8 cellular contexts compared by ENCODE assay signal in the genomic region with DNA sequence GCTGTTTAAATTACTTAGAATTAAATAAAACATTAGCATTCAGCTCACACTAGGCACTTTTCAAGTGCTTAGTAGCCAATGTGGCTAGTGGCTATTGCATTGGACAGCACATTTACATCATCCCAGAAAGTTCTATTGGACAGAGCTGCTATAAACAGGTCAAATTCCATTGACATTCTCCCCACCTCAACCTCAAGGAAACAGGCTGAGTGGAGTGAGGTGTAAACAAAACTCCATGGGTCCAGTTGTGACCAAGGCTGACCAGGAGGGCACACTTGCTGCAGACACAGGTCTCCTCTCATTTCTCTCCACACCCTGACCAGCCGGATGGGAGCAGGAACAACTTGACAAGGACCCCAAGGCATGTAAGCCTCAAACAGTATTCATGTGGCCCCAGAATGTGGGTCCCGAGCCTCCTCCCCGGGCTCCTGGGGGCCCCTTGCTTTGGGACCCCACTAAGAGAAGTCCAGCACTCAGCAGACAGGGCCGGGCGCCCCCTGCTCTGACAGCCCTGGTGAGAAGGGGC. TPM values are rescaled to one million over a fixed set of nuclear protein-coding genes. Genes with fewer than 3 reads are reported as not detected.
DNase-seq lines count a peak whose midpoint lies in the region; ATAC-seq and TF ChIP-seq lines count a peak whose summit lies in the region.

No MANE protein-coding gene starts in this region.

- H3K27me3 ChIP-seq in HAP-1 (ENCODE audit: low read depth), result peaks cover 6% of the 10 kb centered on the region; the same call in 1 of the 2 replicates
- H3K27me3 ChIP-seq in right cardiac atrium (ENCODE audit: control insufficient read depth, insufficient read depth), result no peaks in the 10 kb centered on the region
- peaks cover 59% of the 10 kb centered on the region for H3K27me3 ChIP-seq in skeletal muscle satellite cell (ENCODE audit: control insufficient read depth, insufficient read depth, low read length)

- H3K4me2 ChIP-seq in skeletal muscle satellite cell (ENCODE audit: low read length), result peak overlapping the region; percentile 82

- peak overlapping the region; percentile 54 for H3K4me3 ChIP-seq in HAP-1
- peak overlapping the region; percentile 49 for H3K4me3 ChIP-seq in WI38 (ENCODE audit: low read depth, low read length)
- peak overlapping the region; percentile 58 for H3K4me3 ChIP-seq in right cardiac atrium (ENCODE audit: low read length)
- peak overlapping the region; percentile 68 for H3K4me3 ChIP-seq in skeletal muscle satellite cell (ENCODE audit: low read length)

- TF ChIP-seq CTCF in WI38 (IDR thresholded peaks at IDR 0.05; ENCODE audit: low read depth, low read length), result no peak

- peak in 1 of 2 donors; percentile 28 for ATAC-seq in right cardiac atrium
- ATAC-seq in HG03097 (IDR thresholded peaks at IDR 0.05; ENCODE audit: low FRiP score, unreplicated experiment), result no peak
- ATAC-seq in GM21737 (IDR thresholded peaks at IDR 0.05; ENCODE audit: unreplicated experiment), result no peak

- under 1% methylated on average over 5 of the region's 5 CpGs for WGBS in right cardiac atrium

- H3K4me1 ChIP-seq in HAP-1 (no peaks in the 10 kb centered on the region), right cardiac atrium (ENCODE audit: control insufficient read depth, insufficient read depth, low read length) (no peaks in the 10 kb centered on the region), skeletal muscle satellite cell (ENCODE audit: control insufficient read depth, insufficient read depth, low read length) (no peaks in the 10 kb centered on the region)

- DNase-seq in HAP-1 (ENCODE audit: low spot score in 2 of 2) (no peak), right cardiac atrium (no peak), amygdala (lab: John Stamatoyannopoulos, UW) (no peak), HCEC 1CT (no peak)

- no peaks in the 10 kb centered on the region for H3K9me3 ChIP-seq in HAP-1
- H3K9me3 ChIP-seq in right cardiac atrium (ENCODE audit: control insufficient read depth, low read length), result no peaks in the 10 kb centered on the region
- no peaks in the 10 kb centered on the region for H3K9me3 ChIP-seq in skeletal muscle satellite cell (replicated peaks; ENCODE audit: low read length)

- H3K9ac ChIP-seq in skeletal muscle satellite cell (ENCODE audit: low read depth, low read length), result peak overlapping the region; percentile 65

- no peak overlapping the region for H3K27ac ChIP-seq in right cardiac atrium (ENCODE audit: low read length)

- H3K36me3 ChIP-seq in HAP-1 (replicated peaks) (no peaks in the 10 kb centered on the region), skeletal muscle satellite cell (ENCODE audit: insufficient read depth, low read length) (no peaks in the 10 kb centered on the region)

- intact Hi-C loops in right cardiac atrium (cut with DNase I), result no loop called here

- in situ Hi-C loops in HAP-1 (cut with MboI; ENCODE audit: low sequenced_read_pairs), result no loop called here

RNA-seq across cellular contexts. Expression of a gene that starts 0.5 kb away (rescaled TPM):
- total RNA-seq in right cardiac atrium, result 1 to 10 TPM in 1 of 4 donors, under 1 TPM in 3; 0.60 to 1.2 (median 0.66) TPM
- polyA plus RNA-seq in right cardiac atrium, result 0.91 TPM
- under 0.01 TPM in 2 replicates for total RNA-seq in skeletal muscle satellite cell (2012; rRNA removed)

RNA-seq across cellular contexts. Expression of a gene that starts 30.0 kb away (rescaled TPM):
- total RNA-seq in right cardiac atrium, result 10 to 100 TPM; 39.1 to 47.9 (median 40.4) TPM
- 53.9 TPM for polyA plus RNA-seq in right cardiac atrium
- total RNA-seq in skeletal muscle satellite cell (2012; rRNA removed), result 21.5 and 27.5 TPM in 2 replicates

RNA-seq across cellular contexts. Expression of a gene that starts 32.7 kb away (rescaled TPM):
- 10 to 100 TPM; 56.2 to 81.5 (median 65.3) TPM for total RNA-seq in right cardiac atrium
- 60.7 TPM for polyA plus RNA-seq in right cardiac atrium
- 58.3 and 63.6 TPM in 2 replicates for total RNA-seq in skeletal muscle satellite cell (2012; rRNA removed)

RNA-seq across cellular contexts. Expression of a gene that starts 48.4 kb away (rescaled TPM):
- under 1 TPM in 3 of 4 donors, not detected in 1; 0.29 to 0.42 (median 0.31) TPM for total RNA-seq in right cardiac atrium
- polyA plus RNA-seq in right cardiac atrium, result 0.32 TPM
- total RNA-seq in skeletal muscle satellite cell (2012; rRNA removed), result not detected in 2 replicates
